10 cellular contexts compared by ENCODE assay signal in the genomic region with DNA sequence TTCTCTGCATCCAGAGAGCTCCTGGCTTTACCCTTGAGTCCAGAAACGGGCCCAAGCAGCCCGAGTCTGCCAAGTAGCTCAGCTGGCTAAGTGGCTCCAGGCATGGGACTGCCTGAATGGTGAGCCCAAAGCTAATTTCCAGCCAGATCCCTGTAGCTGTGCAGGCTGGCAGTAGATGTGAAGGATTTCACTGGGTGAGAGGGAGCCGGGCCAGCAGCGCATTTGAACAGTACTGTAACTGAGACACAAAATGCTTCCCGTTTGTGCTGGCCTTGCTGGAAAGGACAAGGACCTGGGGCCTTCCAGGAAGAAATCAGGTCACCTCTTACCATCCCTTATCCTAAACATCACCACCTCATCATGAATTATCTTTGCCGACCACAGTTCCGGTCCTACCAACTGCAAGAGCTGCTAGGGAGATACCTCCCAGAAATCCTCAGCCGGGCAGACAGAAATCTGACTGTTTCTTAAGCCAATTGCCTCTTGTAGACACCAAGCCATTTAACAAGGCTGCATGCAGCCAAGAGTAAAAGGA. TPM values are rescaled to one million over a fixed set of nuclear protein-coding genes. Genes with fewer than 3 reads are reported as not detected.
A peak's percentile ranks its signal among the peaks of the same experiment; 100 is the strongest.
DNase-seq lines count a peak whose midpoint lies in the region; TF ChIP-seq lines count a peak whose summit lies in the region.
"Had no signal": no experiment of that assay in that cellular context is flagged by ENCODE, and none has a peak within 500 bp of the region (broad histone marks: within the 10 kb centered on the region; RNA-seq: fewer than 3 reads in every experiment).

No MANE protein-coding gene starts in this region.

- peaks cover 11% of the 10 kb centered on the region; the same call in 1 of the 2 replicates for H4K20me1 ChIP-seq in MM.1S (ENCODE audit: insufficient read depth, low read length)

- intact Hi-C loops in testis (cut with DNase I; ENCODE audit: low total_unique reads) = loop anchor here (5.0 kb wide), 1 partner anchor 39 kb away; no protein-coding TSS in a partner anchor

- H2AFZ ChIP-seq in MM.1S (ENCODE audit: low read length) = no peak overlapping the region

- H3K27ac ChIP-seq in muscle layer of duodenum (ENCODE audit: low read length) (peak overlapping the region; percentile 59), testis (peak overlapping the region; percentile 89 to 98), MM.1S (ENCODE audit: low read length) (no peak overlapping the region), WERI-Rb-1 (no peak overlapping the region)

- H3K9ac ChIP-seq in MM.1S (ENCODE audit: low read length) = no peak overlapping the region

- CTCF ChIA-PET in HEK293T (lab: Yijun Ruan, JAX) = interaction anchor here (0.6 to 0.7 kb wide), 2 partner anchors 49 to 55 kb away, joined by 3 read pairs; no protein-coding TSS in a partner anchor

- H3K4me1 ChIP-seq in muscle layer of duodenum (ENCODE audit: control insufficient read depth in 1 of 2, insufficient read depth in 2 of 2, low read length in 2 of 2) (peaks cover 13 to 74% of the 10 kb centered on the region in 2 donors), testis (peaks cover 70% of the 10 kb centered on the region), MM.1S (ENCODE audit: low read length) (peaks cover 19% of the 10 kb centered on the region)

- no peaks in the 10 kb centered on the region for H3K9me2 ChIP-seq in MM.1S (replicated peaks; ENCODE audit: insufficient read depth, low read length)

- POLR2A ChIA-PET in HEK293T (lab: Yijun Ruan, JAX) = no interaction called here

- peaks cover 12% of the 10 kb centered on the region for H3F3A ChIP-seq in MM.1S (ENCODE audit: insufficient read depth, low read length)

- TF ChIP-seq CTCF in testis (IDR thresholded peaks at IDR 0.05) = no peak
- no peak for TF ChIP-seq CTCF in MM.1S (IDR thresholded peaks at IDR 0.05; ENCODE audit: low read length)
- TF ChIP-seq CTCF in WERI-Rb-1 (IDR thresholded peaks at IDR 0.05; ENCODE audit: low read depth, low read length) = no peak

- H3K79me2 ChIP-seq in MM.1S (ENCODE audit: low read length) = peaks cover 81% of the 10 kb centered on the region

- DNase-seq in OCI-M1 (lab: John Stamatoyannopoulos, UW) (peak; percentile 36), epidermal melanocyte (ENCODE audit: insufficient read length, low spot score) (peak; percentile 33), testis (no peak), MM.1S (no peak), CD1c-positive myeloid dendritic cell (ENCODE audit: extremely low spot score) (no peak), HEK293T (ENCODE audit: extremely low spot score) (no peak), WERI-Rb-1 (no peak)
- DNase-seq: activated CD4-positive, alpha-beta memory T cell treated with anti-CD3 and anti-CD28 coated beads for 36 hours; NCI-H2081 had no signal

- no peak for TF ChIP-seq POLR2A in testis (IDR thresholded peaks at IDR 0.05)

- 29 to 55% methylated on average over 8 of the region's 8 CpGs for WGBS in testis, 2 donors

- no peak overlapping the region for H3K4me3 ChIP-seq in muscle layer of duodenum (ENCODE audit: low read depth in 1 of 2, low read length in 2 of 2)
- H3K4me3 ChIP-seq in testis = no peak overlapping the region
- H3K4me3 ChIP-seq in MM.1S (ENCODE audit: low read length) = no peak overlapping the region
- no peak overlapping the region for H3K4me3 ChIP-seq in WERI-Rb-1 (ENCODE audit: low read depth, low read length)

- no peak overlapping the region for H3K4me2 ChIP-seq in MM.1S (ENCODE audit: low read depth, low read length)

- no peaks in the 10 kb centered on the region for H3K27me3 ChIP-seq in muscle layer of duodenum (ENCODE audit: low read depth, low read length)
- H3K27me3 ChIP-seq in testis = no peaks in the 10 kb centered on the region
- H3K27me3 ChIP-seq in MM.1S (replicated peaks; ENCODE audit: insufficient read depth, low read length) = no peaks in the 10 kb centered on the region
- H3K27me3 ChIP-seq in WERI-Rb-1 (ENCODE audit: insufficient read depth, low read depth, severe bottlenecking) = no peaks in the 10 kb centered on the region

- H3K9me3 ChIP-seq in muscle layer of duodenum (ENCODE audit: control insufficient read depth in 1 of 2, low read length in 2 of 2) (no peaks in the 10 kb centered on the region), testis (no peaks in the 10 kb centered on the region), MM.1S (replicated peaks; ENCODE audit: insufficient read depth, low read length) (no peaks in the 10 kb centered on the region), WERI-Rb-1 (ENCODE audit: severe bottlenecking) (no peaks in the 10 kb centered on the region)

- no peaks in the 10 kb centered on the region for H3K36me3 ChIP-seq in muscle layer of duodenum (ENCODE audit: control insufficient read depth in 1 of 2, insufficient read depth in 2 of 2, low read length in 2 of 2)
- no peaks in the 10 kb centered on the region for H3K36me3 ChIP-seq in testis (ENCODE audit: low read depth, missing control alignments)
- no peaks in the 10 kb centered on the region for H3K36me3 ChIP-seq in MM.1S (replicated peaks; ENCODE audit: insufficient read depth, low read length)
- H3K36me3 ChIP-seq in WERI-Rb-1 = peaks cover 35% of the 10 kb centered on the region

TF ChIP-seq in HEK293T, 16 proteins besides CTCF, POLR2A, EP300 and RAD21:
- TF ChIP-seq HDGF (IDR thresholded peaks at IDR 0.05; ENCODE audit: borderline replicate concordance) (no peak), SP1 (IDR thresholded peaks at IDR 0.05) (no peak), CTBP1 (IDR thresholded peaks at IDR 0.05; ENCODE audit: borderline replicate concordance) (no peak), BHLHE40 (IDR thresholded peaks at IDR 0.05; ENCODE audit: borderline replicate concordance) (no peak), L3MBTL2 (conservative IDR thresholded peaks at IDR 0.05) (no peak), FOXA1 (IDR thresholded peaks at IDR 0.05) (no peak), LEF1 (IDR thresholded peaks at IDR 0.05; ENCODE audit: borderline replicate concordance) (no peak)
- TF ChIP-seq, protein P1, sequence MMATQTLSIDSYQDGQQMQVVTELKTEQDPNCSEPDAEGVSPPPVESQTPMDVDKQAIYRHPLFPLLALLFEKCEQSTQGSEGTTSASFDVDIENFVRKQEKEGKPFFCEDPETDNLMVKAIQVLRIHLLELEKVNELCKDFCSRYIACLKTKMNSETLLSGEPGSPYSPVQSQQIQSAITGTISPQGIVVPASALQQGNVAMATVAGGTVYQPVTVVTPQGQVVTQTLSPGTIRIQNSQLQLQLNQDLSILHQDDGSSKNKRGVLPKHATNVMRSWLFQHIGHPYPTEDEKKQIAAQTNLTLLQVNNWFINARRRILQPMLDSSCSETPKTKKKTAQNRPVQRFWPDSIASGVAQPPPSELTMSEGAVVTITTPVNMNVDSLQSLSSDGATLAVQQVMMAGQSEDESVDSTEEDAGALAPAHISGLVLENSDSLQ (IDR thresholded peaks at IDR 0.05) = no peak

RNA-seq across cellular contexts. Expression of gene TIMP2, which starts 3.7 kb away (rescaled TPM):
- 100 to 1,000 TPM; 262 to 482 TPM for total RNA-seq in testis
- 465 TPM for polyA plus RNA-seq in testis (ENCODE audit: insufficient read depth, low read depth, low replicate concordance)

RNA-seq across cellular contexts. Expression of gene CEP295NL, which starts 18.5 kb away (rescaled TPM):
- 10 to 100 TPM; 32.3 to 77.1 TPM for total RNA-seq in testis
- 100 TPM for polyA plus RNA-seq in testis (ENCODE audit: insufficient read depth, low read depth, low replicate concordance)
- total RNA-seq: activated CD4-positive, alpha-beta memory T cell treated with anti-CD3 and anti-CD28 coated beads for 36 hours had no signal

RNA-seq across cellular contexts. Expression of gene LGALS3BP, which starts 58.2 kb away (rescaled TPM):
- 100 to 1,000 TPM; 498 to 845 TPM for total RNA-seq in testis
- 328 TPM for polyA plus RNA-seq in testis (ENCODE audit: insufficient read depth, low read depth, low replicate concordance)

Comparison
In these comparisons a context has a peak if more than half of its experiments do, and no peak if none do; other contexts are left out.
1. DNase-seq: peak in OCI-M1 (single experiment) and epidermal melanocyte (single experiment); none in testis (single experiment), MM.1S (single experiment), CD1c-positive myeloid dendritic cell (single experiment), HEK293T (single experiment) and WERI-Rb-1 (single experiment).
2. H3K27ac ChIP-seq: peak in muscle layer of duodenum (single experiment) and testis (2 of 2); none in MM.1S (single experiment) and WERI-Rb-1 (single experiment).